26 cellular contexts compared by ENCODE assay signal in the genomic region with DNA sequence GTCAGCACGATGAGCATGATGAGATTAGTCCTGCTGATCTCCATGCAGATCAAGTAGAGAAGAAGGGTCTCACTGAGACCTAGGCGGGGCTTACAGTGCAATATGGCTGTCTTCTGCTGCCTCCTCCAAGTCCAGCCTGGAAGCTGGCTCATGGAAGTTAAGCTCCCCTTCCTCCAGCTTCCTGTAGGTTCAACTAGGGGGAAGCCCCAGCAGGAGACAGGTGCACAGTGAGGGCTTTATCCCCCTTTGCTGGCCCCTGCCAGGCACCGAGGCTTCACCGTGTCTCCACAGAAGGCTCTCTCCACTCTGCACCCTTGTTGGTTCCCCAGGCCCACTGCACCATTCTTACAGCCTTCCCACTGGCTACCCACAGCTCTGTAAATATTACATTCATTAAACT.
"Had no signal": no experiment of that assay in that cellular context is flagged by ENCODE, and none has a peak within 500 bp of the region (broad histone marks: within the 10 kb centered on the region; RNA-seq: fewer than 3 reads in every experiment).

No MANE protein-coding gene starts in this region.

- H3K27ac ChIP-seq: adrenal gland, ascending aorta, esophagus muscularis mucosa, pancreas, psoas muscle, tibial artery had no signal

- H3K4me1 ChIP-seq: adrenal gland, ascending aorta, esophagus muscularis mucosa, pancreas, psoas muscle, tibial artery had no signal

- H3K4me3 Mint-ChIP-seq: activated B cell treated with CpG ODN at 0.5 μM for 24 hours; activated CD4-positive, alpha-beta T cell treated with anti-CD3 and anti-CD28 coated beads for 36 hours; activated naive CD8-positive, alpha-beta T cell; activated T-cell treated with anti-CD3 and anti-CD28 coated beads, Interleukin-2, amount 50 U/mL, for 24 hours; activated T-helper 17 cell treated with anti-CD3 and anti-CD28 coated beads, Interleukin-2, amount 50 U/mL, for 72 hours; central memory CD8-positive, alpha-beta T cell; natural killer cell treated with Interleukin-12 subunit alpha and Interleukin-12 subunit beta and Interleukin-15 and Interleukin-18, amount 100 ng/mL, for 72 hours had no signal

- H3K9me3 ChIP-seq: adrenal gland, ascending aorta, esophagus muscularis mucosa, pancreas, psoas muscle, tibial artery had no signal

- H3K4me1 Mint-ChIP-seq: activated B cell treated with CpG ODN at 0.5 μM for 24 hours; activated CD4-positive, alpha-beta T cell treated with anti-CD3 and anti-CD28 coated beads for 36 hours; activated T-helper 17 cell treated with anti-CD3 and anti-CD28 coated beads, Interleukin-2, amount 50 U/mL, for 72 hours; central memory CD8-positive, alpha-beta T cell had no signal

- DNase-seq: activated B cell treated with CpG ODN at 0.5 μM for 24 hours; activated CD4-positive, alpha-beta T cell treated with anti-CD3 and anti-CD28 coated beads for 36 hours; activated CD4-positive, alpha-beta T cell treated with anti-CD3 and anti-CD28 coated beads, Interleukin-2, amount 50 U/mL, for 4 hours; activated CD8-positive, alpha-beta memory T cell treated with anti-CD3 and anti-CD28 coated beads for 24 hours; activated CD8-positive, alpha-beta memory T cell treated with anti-CD3 and anti-CD28 coated beads, Interleukin-2, amount 50 U/mL, for 4 hours; activated T-cell treated with anti-CD3 and anti-CD28 coated beads, Interleukin-2, amount 50 U/mL, for 24 hours; adrenal gland; effector memory CD4-positive, alpha-beta T cell; hippocampal formation; pancreas; psoas muscle; right cardiac atrium; stimulated activated CD4-positive, alpha-beta T cell treated with anti-CD3 and anti-CD28 coated beads, Interleukin-12 subunit alpha, Interleukin-12 subunit beta, amount 100 ng/mL, for 4 hours; stimulated activated CD4-positive, alpha-beta T cell treated with anti-CD3 and anti-CD28 coated beads, Interleukin-4, amount 100 ng/mL, for 4 hours; stimulated activated naive CD8-positive, alpha-beta T cell treated with anti-CD3 and anti-CD28 coated beads, Interleukin-15, Interleukin-2, amounts not matched to agents 100 U/mL and 50 U/mL, for 24 hours; T-helper 9 cell; tibial artery had no signal

- H3K27ac Mint-ChIP-seq: activated B cell treated with CpG ODN at 0.5 μM for 24 hours; activated CD4-positive, alpha-beta T cell treated with anti-CD3 and anti-CD28 coated beads for 36 hours; activated naive CD8-positive, alpha-beta T cell; activated T-cell treated with anti-CD3 and anti-CD28 coated beads, Interleukin-2, amount 50 U/mL, for 24 hours; activated T-helper 17 cell treated with anti-CD3 and anti-CD28 coated beads, Interleukin-2, amount 50 U/mL, for 72 hours; natural killer cell treated with Interleukin-12 subunit alpha and Interleukin-12 subunit beta and Interleukin-15 and Interleukin-18, amount 100 ng/mL, for 72 hours had no signal

- H3K27me3 ChIP-seq: ascending aorta, pancreas had no signal

- H3K4me3 ChIP-seq: adrenal gland, ascending aorta, esophagus muscularis mucosa, pancreas, psoas muscle, tibial artery had no signal

- H3K9me3 Mint-ChIP-seq: activated B cell treated with CpG ODN at 0.5 μM for 24 hours; activated T-cell treated with anti-CD3 and anti-CD28 coated beads, Interleukin-2, amount 50 U/mL, for 24 hours; activated T-helper 17 cell treated with anti-CD3 and anti-CD28 coated beads, Interleukin-2, amount 50 U/mL, for 72 hours; central memory CD8-positive, alpha-beta T cell; natural killer cell treated with Interleukin-12 subunit alpha and Interleukin-12 subunit beta and Interleukin-15 and Interleukin-18, amount 100 ng/mL, for 72 hours had no signal

- H3K36me3 Mint-ChIP-seq: activated naive CD8-positive, alpha-beta T cell; natural killer cell treated with Interleukin-12 subunit alpha and Interleukin-12 subunit beta and Interleukin-15 and Interleukin-18, amount 100 ng/mL, for 72 hours had no signal

- H3K36me3 ChIP-seq: adrenal gland, ascending aorta, esophagus muscularis mucosa, pancreas, tibial artery had no signal

- FAIRE-seq: colon, endothelial cell of umbilical vein, frontal cortex, pancreas had no signal

- ATAC-seq: activated CD4-positive, alpha-beta T cell treated with anti-CD3 and anti-CD28 coated beads for 36 hours; activated T-helper 17 cell treated with anti-CD3 and anti-CD28 coated beads, Interleukin-2, amount 50 U/mL, for 72 hours; psoas muscle; right cardiac atrium; stimulated activated naive CD8-positive, alpha-beta T cell treated with anti-CD3 and anti-CD28 coated beads, Interleukin-15, Interleukin-2, amounts not matched to agents 100 U/mL and 50 U/mL, for 24 hours had no signal
